In genomic region chr16:89827383-89828198, GRCh38 we compare ENCODE assay signal across 8 cellular contexts. TPM values are rescaled to one million over a fixed set of nuclear protein-coding genes. Genes with fewer than 3 reads are reported as not detected.
A peak's percentile ranks its signal among the peaks of the same experiment; 100 is the strongest.
DNase-seq lines count a peak whose midpoint lies in the region; ATAC-seq lines count a peak whose summit lies in the region.

No MANE protein-coding gene starts in this region.

- H3K36me3 Mint-ChIP-seq in CD4-positive, alpha-beta memory T cell: no peaks in the 10 kb centered on the region

- WGBS in HUES64: 9% methylated on average over 43 of the region's 43 CpGs
- 6% methylated on average over 43 of the region's 43 CpGs for WGBS in right cardiac atrium

- POLR2A ChIA-PET in CD4-positive, alpha-beta memory T cell (lab: Charles Lee; ENCODE audit: partially characterized antibody): interaction anchor here (0.6 to 2.6 kb wide), 5 partner anchors 9 to 36 kb away, joined by 3 to 12 read pairs (median 5); partner anchors contain the start of gene FANCA

- H3K27ac Mint-ChIP-seq in CD4-positive, alpha-beta memory T cell: peak overlapping the region in 1 of 7 donors; percentile 35

- intact Hi-C loops in CD4-positive, alpha-beta memory T cell (cut with micrococcal nuclease): loop anchor here (1.0 kb wide), 1 partner anchor 11 kb away; the partner anchor contains the start of gene FANCA
- intact Hi-C loops in right cardiac atrium (cut with DNase I): no loop called here

- H3K27ac ChIP-seq in CD4-positive, alpha-beta memory T cell (ENCODE audit: low read depth, low read length): no peak overlapping the region
- H3K27ac ChIP-seq in HUES64 (ENCODE audit: low read depth, low read length) (peak overlapping the region; percentile 49; the same call in 1 of the 2 replicates), right cardiac atrium (ENCODE audit: low read length) (peak overlapping the region; percentile 75)

- H3K4me3 ChIP-seq in CD4-positive, alpha-beta memory T cell (ENCODE audit: low read length in 2 of 2): no peak overlapping the region
- H3K4me3 ChIP-seq in HUES64 (ENCODE audit: low read length) (peak overlapping the region; percentile 59), right cardiac atrium (ENCODE audit: low read length) (peak overlapping the region; percentile 75)

- H3K4me1 ChIP-seq in CD4-positive, alpha-beta memory T cell (ENCODE audit: insufficient read depth, low read length): peaks cover 8% of the 10 kb centered on the region
- H3K4me1 ChIP-seq in HUES64 (ENCODE audit: insufficient read depth, low read length): peaks cover 13% of the 10 kb centered on the region; the same call in 1 of the 2 replicates
- H3K4me1 ChIP-seq in right cardiac atrium (ENCODE audit: control insufficient read depth, insufficient read depth, low read length): peaks cover 4% of the 10 kb centered on the region

- no peaks in the 10 kb centered on the region for H3K9me3 Mint-ChIP-seq in CD4-positive, alpha-beta memory T cell

- peaks cover 2 to 13% (median 6%) of the 10 kb centered on the region in 4 donors for H3K4me1 Mint-ChIP-seq in CD4-positive, alpha-beta memory T cell

- peak overlapping the region in 6 of 8 donors; percentile 10 to 59 (median 38) for H3K4me3 Mint-ChIP-seq in CD4-positive, alpha-beta memory T cell

- H3K36me3 ChIP-seq in CD4-positive, alpha-beta memory T cell (ENCODE audit: insufficient read depth, low read length): no peaks in the 10 kb centered on the region
- H3K36me3 ChIP-seq in HUES64 (ENCODE audit: insufficient read depth, low read length): no peaks in the 10 kb centered on the region

- peak overlapping the region; percentile 18 for H3K9ac ChIP-seq in HUES64 (ENCODE audit: low read depth, low read length)

- peak; percentile 67 for ATAC-seq in right cardiac atrium

- H3K9me3 ChIP-seq in CD4-positive, alpha-beta memory T cell (ENCODE audit: control insufficient read depth in 1 of 2, low read length in 2 of 2): no peaks in the 10 kb centered on the region
- H3K9me3 ChIP-seq in HUES64 (ENCODE audit: insufficient read depth, low read depth, low read length) (no peaks in the 10 kb centered on the region), right cardiac atrium (ENCODE audit: control insufficient read depth, low read length) (no peaks in the 10 kb centered on the region)

- CTCF ChIA-PET in CD4-positive, alpha-beta memory T cell (lab: Charles Lee; ENCODE audit: partially characterized antibody): interaction anchor here (0.9 kb wide), 1 partner anchor 32 kb away, joined by 4 read pairs; no protein-coding TSS in a partner anchor

- peaks cover 15% of the 10 kb centered on the region for H3K27me3 ChIP-seq in CD4-positive, alpha-beta memory T cell (ENCODE audit: insufficient read depth, low read length)
- H3K27me3 ChIP-seq in HUES64 (ENCODE audit: insufficient read depth, low read length): no peaks in the 10 kb centered on the region
- no peaks in the 10 kb centered on the region for H3K27me3 ChIP-seq in right cardiac atrium (ENCODE audit: control insufficient read depth, insufficient read depth)

- no peak for DNase-seq in CD4-positive, alpha-beta memory T cell
- peak; percentile 55 for DNase-seq in amniotic epithelial cell (ENCODE audit: low read depth)
- peak; percentile 45 to 77 (median 77) for DNase-seq in right cardiac atrium
- peak; percentile 84 for DNase-seq in retina
- DNase-seq in DMS79 treated with DMSO at 0.1 percent for 48 hours (lab: John Stamatoyannopoulos, UW): no peak
- DNase-seq in NCI-H446 treated with DMSO at 0.1 percent for 48 hours (lab: John Stamatoyannopoulos, UW): no peak
- DNase-seq in central memory CD4-positive, alpha-beta T cell: no peak

- peaks cover 12 to 17% of the 10 kb centered on the region in 2 donors for H3K27me3 Mint-ChIP-seq in CD4-positive, alpha-beta memory T cell

RNA-seq across cellular contexts. Expression of gene SPIRE2, which starts 0.7 kb away (rescaled TPM):
- 1 to 10 TPM; 3.0 to 3.3 TPM for total RNA-seq in CD4-positive, alpha-beta memory T cell
- polyA plus RNA-seq in CD4-positive, alpha-beta memory T cell: under 1 TPM in 1 of 2 donors, not detected in 1; 0.71 TPM
- polyA plus RNA-seq in HUES64 (2013, experiment 1 of 2): 6.3 TPM
- polyA plus RNA-seq in HUES64 (2013, experiment 2 of 2): 5.6 TPM
- 1 to 10 TPM; 1.7 to 3.1 (median 2.6) TPM for total RNA-seq in right cardiac atrium
- polyA plus RNA-seq in right cardiac atrium: 1.4 TPM

RNA-seq across cellular contexts. Expression of gene FANCA, which starts 11.1 kb away (rescaled TPM):
- total RNA-seq in CD4-positive, alpha-beta memory T cell: 10 to 100 TPM in 1 of 2 experiments, 1 to 10 TPM in 1; 9.6 to 10.1 TPM
- 1 to 10 TPM; 4.6 to 8.1 TPM for polyA plus RNA-seq in CD4-positive, alpha-beta memory T cell
- polyA plus RNA-seq in HUES64 (2013, experiment 1 of 2): 42.1 TPM
- polyA plus RNA-seq in HUES64 (2013, experiment 2 of 2): 36.6 TPM
- 1 to 10 TPM; 1.8 to 4.4 (median 2.6) TPM for total RNA-seq in right cardiac atrium
- polyA plus RNA-seq in right cardiac atrium: 2.4 TPM

RNA-seq across cellular contexts. Expression of gene TCF25, which starts 45.8 kb away (rescaled TPM):
- 100 to 1,000 TPM; 283 to 308 TPM for total RNA-seq in CD4-positive, alpha-beta memory T cell
- 100 to 1,000 TPM in 1 of 2 donors, 10 to 100 TPM in 1; 86.4 to 108 TPM for polyA plus RNA-seq in CD4-positive, alpha-beta memory T cell
- 77.0 TPM for polyA plus RNA-seq in HUES64 (2013, experiment 1 of 2)
- polyA plus RNA-seq in HUES64 (2013, experiment 2 of 2): 77.0 TPM
- total RNA-seq in right cardiac atrium: 100 to 1,000 TPM in 3 of 4 donors, 10 to 100 TPM in 1; 97.2 to 137 (median 103) TPM
- polyA plus RNA-seq in right cardiac atrium: 73.5 TPM

Comparison
In these comparisons a context has a peak if more than half of its experiments do, and no peak if none do; other contexts are left out.
1. DNase-seq: peak in amniotic epithelial cell (single experiment), right cardiac atrium (3 of 3) and retina (single experiment); none in CD4-positive, alpha-beta memory T cell (0 of 5), DMS79 treated with DMSO at 0.1 percent for 48 hours (single experiment), NCI-H446 treated with DMSO at 0.1 percent for 48 hours (single experiment) and central memory CD4-positive, alpha-beta T cell (single experiment).
2. H3K4me3 ChIP-seq: peak in HUES64 (single experiment) and right cardiac atrium (single experiment); none in CD4-positive, alpha-beta memory T cell (0 of 2).